8 cellular contexts compared by ENCODE assay signal in genomic region chr3:168047190-168047795, GRCh38.
DNase-seq lines count a peak whose midpoint lies in the region; ATAC-seq and TF ChIP-seq lines count a peak whose summit lies in the region.

No MANE protein-coding gene starts in this region.

- TF ChIP-seq CTCF in C4-2B (conservative IDR thresholded peaks at IDR 0.05) (peak; percentile 99), nephron progenitor cell (IDR thresholded peaks at IDR 0.05) (peak; percentile 23)

- DNase-seq in NCI-H1694 (lab: John Stamatoyannopoulos, UW) (peak; percentile 88), SKM-1 treated with dmso at 0.1 percent for 144 hours (lab: John Stamatoyannopoulos, UW; ENCODE audit: unreplicated experiment) (peak; percentile 78), fibroblast of gingiva (ENCODE audit: low read depth) (peak; percentile 78), nephron progenitor cell (no peak)
- no peak for DNase-seq in stimulated activated CD4-positive, alpha-beta T cell treated with anti-CD3 and anti-CD28 coated beads, Interleukin-4, amount 100 ng/mL, for 1 hour

- no peak overlapping the region for H3K27ac ChIP-seq in C4-2B

- no peak overlapping the region for H3K27ac Mint-ChIP-seq in nephron progenitor cell

- no peaks in the 10 kb centered on the region for H3K27me3 Mint-ChIP-seq in nephron progenitor cell (ENCODE audit: low read depth, poor library complexity)

- ATAC-seq in GM18870 (IDR thresholded peaks at IDR 0.05; ENCODE audit: unreplicated experiment): peak; percentile 62
- ATAC-seq in HG03025 (IDR thresholded peaks at IDR 0.05; ENCODE audit: low FRiP score, unreplicated experiment): peak; percentile 53

- H3K4me1 Mint-ChIP-seq in nephron progenitor cell: peaks cover 35% of the 10 kb centered on the region

- H3K4me3 Mint-ChIP-seq in nephron progenitor cell: no peak overlapping the region

- H3K36me3 Mint-ChIP-seq in nephron progenitor cell (ENCODE audit: low read depth): peaks cover 13% of the 10 kb centered on the region

- H3K9me3 Mint-ChIP-seq in nephron progenitor cell: no peaks in the 10 kb centered on the region

Comparison
In these comparisons a context has a peak if more than half of its experiments do, and no peak if none do; other contexts are left out.
1. DNase-seq: peak in NCI-H1694 (single experiment), SKM-1 treated with dmso at 0.1 percent for 144 hours (single experiment) and fibroblast of gingiva (single experiment); none in nephron progenitor cell (single experiment) and stimulated activated CD4-positive, alpha-beta T cell treated with anti-CD3 and anti-CD28 coated beads, Interleukin-4, amount 100 ng/mL, for 1 hour (single experiment).